ENCODE assay signal across 1 cellular context in the genomic region with DNA sequence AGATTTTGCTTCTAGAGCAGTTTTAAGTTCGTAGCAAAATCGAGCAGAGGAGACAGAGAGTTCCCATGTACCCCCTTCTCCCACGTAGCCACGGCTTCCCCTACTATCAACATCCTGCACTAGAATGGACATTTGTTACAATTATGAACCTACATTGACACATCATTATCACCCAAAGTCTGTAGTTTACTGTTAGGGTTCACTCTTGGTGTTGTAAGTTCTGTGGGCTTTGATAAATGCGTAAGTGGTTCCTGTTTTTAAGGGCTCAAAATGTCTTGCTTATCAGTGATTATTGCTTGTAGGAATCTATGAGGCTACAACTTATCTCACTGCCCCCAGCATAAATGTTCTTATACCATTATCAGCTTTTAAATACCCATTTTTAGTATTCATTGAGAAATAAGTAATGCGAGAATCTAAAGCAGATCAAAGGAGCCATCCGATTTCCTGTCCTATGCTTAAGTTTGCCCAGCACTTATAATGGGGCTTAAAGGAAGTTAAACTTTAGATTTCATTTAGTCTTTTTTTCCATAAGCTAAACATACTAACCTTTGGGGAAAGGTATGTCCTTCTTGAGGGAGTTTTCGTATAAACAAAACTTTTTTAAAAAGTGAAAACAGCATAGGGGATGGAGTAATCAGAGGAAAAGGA.
TF ChIP-seq lines count a peak whose summit lies in the region.

No MANE protein-coding gene starts in this region.

TF ChIP-seq in K562, 482 proteins besides CTCF, POLR2A, EP300 and RAD21 (continued from another document):
- TF ChIP-seq JUND (IDR thresholded peaks at IDR 0.05; ENCODE audit: borderline replicate concordance, low read depth, low read length) (peak; percentile 49; the same call in 1 of the 2 replicates), JUND (tag; IDR thresholded peaks at IDR 0.05; ENCODE audit: borderline replicate concordance, low read depth, low read length) (peak; percentile 23; the same call in 2 of the 3 replicates), MTA1 (IDR thresholded peaks at IDR 0.05; ENCODE audit: borderline replicate concordance) (no peak), WHSC1 (IDR thresholded peaks at IDR 0.05; ENCODE audit: low read length) (no peak), NFXL1 (CRISPR knock-in tag; IDR thresholded peaks at IDR 0.05) (no peak), ZNF436 (CRISPR knock-in tag; IDR thresholded peaks at IDR 0.05) (no peak), MCM3 (IDR thresholded peaks at IDR 0.05) (no peak), ZNF444 (CRISPR knock-in tag; IDR thresholded peaks at IDR 0.05) (no peak), TEAD1 (CRISPR knock-in tag; IDR thresholded peaks at IDR 0.05) (no peak), EP400 (IDR thresholded peaks at IDR 0.05) (no peak), NCOA1 (IDR thresholded peaks at IDR 0.05; ENCODE audit: low read depth) (peak; percentile 20; the same call in 1 of the 2 replicates), ZC3H8 (IDR thresholded peaks at IDR 0.05) (no peak), ZNF764 (CRISPR knock-in tag; IDR thresholded peaks at IDR 0.05; ENCODE audit: low read depth) (no peak), MECOM (CRISPR knock-in tag; IDR thresholded peaks at IDR 0.05) (no peak), GTF2F1 (IDR thresholded peaks at IDR 0.05; ENCODE audit: low read depth, low read length) (no peak), EWSR1 (IDR thresholded peaks at IDR 0.05; ENCODE audit: borderline replicate concordance, low read depth, partially characterized antibody) (no peak), MTA3 (IDR thresholded peaks at IDR 0.05; ENCODE audit: borderline replicate concordance) (0 out of 2 replicates have a peak, but pooled peaks have one; percentile 21), HDAC6 (IDR thresholded peaks at IDR 0.05; ENCODE audit: low read depth, low read length) (no peak), FOXA1 (IDR thresholded peaks at IDR 0.05; ENCODE audit: borderline replicate concordance) (no peak), CREM (IDR thresholded peaks at IDR 0.05; ENCODE audit: low read depth) (peak; percentile 69), RBBP5 (IDR thresholded peaks at IDR 0.05; ENCODE audit: borderline replicate concordance, insufficient read depth, low read length, poor library complexity, severe bottlenecking) (no peak)
- TF ChIP-seq, protein P1, sequence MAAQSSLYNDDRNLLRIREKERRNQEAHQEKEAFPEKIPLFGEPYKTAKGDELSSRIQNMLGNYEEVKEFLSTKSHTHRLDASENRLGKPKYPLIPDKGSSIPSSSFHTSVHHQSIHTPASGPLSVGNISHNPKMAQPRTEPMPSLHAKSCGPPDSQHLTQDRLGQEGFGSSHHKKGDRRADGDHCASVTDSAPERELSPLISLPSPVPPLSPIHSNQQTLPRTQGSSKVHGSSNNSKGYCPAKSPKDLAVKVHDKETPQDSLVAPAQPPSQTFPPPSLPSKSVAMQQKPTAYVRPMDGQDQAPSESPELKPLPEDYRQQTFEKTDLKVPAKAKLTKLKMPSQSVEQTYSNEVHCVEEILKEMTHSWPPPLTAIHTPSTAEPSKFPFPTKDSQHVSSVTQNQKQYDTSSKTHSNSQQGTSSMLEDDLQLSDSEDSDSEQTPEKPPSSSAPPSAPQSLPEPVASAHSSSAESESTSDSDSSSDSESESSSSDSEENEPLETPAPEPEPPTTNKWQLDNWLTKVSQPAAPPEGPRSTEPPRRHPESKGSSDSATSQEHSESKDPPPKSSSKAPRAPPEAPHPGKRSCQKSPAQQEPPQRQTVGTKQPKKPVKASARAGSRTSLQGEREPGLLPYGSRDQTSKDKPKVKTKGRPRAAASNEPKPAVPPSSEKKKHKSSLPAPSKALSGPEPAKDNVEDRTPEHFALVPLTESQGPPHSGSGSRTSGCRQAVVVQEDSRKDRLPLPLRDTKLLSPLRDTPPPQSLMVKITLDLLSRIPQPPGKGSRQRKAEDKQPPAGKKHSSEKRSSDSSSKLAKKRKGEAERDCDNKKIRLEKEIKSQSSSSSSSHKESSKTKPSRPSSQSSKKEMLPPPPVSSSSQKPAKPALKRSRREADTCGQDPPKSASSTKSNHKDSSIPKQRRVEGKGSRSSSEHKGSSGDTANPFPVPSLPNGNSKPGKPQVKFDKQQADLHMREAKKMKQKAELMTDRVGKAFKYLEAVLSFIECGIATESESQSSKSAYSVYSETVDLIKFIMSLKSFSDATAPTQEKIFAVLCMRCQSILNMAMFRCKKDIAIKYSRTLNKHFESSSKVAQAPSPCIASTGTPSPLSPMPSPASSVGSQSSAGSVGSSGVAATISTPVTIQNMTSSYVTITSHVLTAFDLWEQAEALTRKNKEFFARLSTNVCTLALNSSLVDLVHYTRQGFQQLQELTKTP (IDR thresholded peaks at IDR 0.05; ENCODE audit: low read depth in 1 of 2, partially characterized antibody in 2 of 2), result no peak
- TF ChIP-seq, protein P2, sequence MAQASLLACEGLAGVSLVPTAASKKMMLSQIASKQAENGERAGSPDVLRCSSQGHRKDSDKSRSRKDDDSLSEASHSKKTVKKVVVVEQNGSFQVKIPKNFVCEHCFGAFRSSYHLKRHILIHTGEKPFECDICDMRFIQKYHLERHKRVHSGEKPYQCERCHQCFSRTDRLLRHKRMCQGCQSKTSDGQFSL (CRISPR knock-in tag; IDR thresholded peaks at IDR 0.05), result no peak
- TF ChIP-seq, protein P2 (tag; IDR thresholded peaks at IDR 0.05), result no peak
- TF ChIP-seq, protein P3, sequence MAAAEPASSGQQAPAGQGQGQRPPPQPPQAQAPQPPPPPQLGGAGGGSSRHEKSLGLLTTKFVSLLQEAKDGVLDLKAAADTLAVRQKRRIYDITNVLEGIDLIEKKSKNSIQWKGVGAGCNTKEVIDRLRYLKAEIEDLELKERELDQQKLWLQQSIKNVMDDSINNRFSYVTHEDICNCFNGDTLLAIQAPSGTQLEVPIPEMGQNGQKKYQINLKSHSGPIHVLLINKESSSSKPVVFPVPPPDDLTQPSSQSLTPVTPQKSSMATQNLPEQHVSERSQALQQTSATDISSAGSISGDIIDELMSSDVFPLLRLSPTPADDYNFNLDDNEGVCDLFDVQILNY (CRISPR knock-in tag; IDR thresholded peaks at IDR 0.05), result no peak
- TF ChIP-seq, protein P4, sequence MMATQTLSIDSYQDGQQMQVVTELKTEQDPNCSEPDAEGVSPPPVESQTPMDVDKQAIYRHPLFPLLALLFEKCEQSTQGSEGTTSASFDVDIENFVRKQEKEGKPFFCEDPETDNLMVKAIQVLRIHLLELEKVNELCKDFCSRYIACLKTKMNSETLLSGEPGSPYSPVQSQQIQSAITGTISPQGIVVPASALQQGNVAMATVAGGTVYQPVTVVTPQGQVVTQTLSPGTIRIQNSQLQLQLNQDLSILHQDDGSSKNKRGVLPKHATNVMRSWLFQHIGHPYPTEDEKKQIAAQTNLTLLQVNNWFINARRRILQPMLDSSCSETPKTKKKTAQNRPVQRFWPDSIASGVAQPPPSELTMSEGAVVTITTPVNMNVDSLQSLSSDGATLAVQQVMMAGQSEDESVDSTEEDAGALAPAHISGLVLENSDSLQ (IDR thresholded peaks at IDR 0.05), result peak; percentile 32; the same call in 1 of the 2 replicates
- TF ChIP-seq, protein P5, sequence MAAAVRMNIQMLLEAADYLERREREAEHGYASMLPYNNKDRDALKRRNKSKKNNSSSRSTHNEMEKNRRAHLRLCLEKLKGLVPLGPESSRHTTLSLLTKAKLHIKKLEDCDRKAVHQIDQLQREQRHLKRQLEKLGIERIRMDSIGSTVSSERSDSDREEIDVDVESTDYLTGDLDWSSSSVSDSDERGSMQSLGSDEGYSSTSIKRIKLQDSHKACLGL (CRISPR knock-in tag; IDR thresholded peaks at IDR 0.05; ENCODE audit: borderline replicate concordance, poor library complexity, severe bottlenecking), result no peak
